In genomic region chr6:159762681-159763293, GRCh38 we compare ENCODE assay signal across 8 cellular contexts. TPM values are rescaled to one million over a fixed set of nuclear protein-coding genes. Genes with fewer than 3 reads are reported as not detected.
DNase-seq lines count a peak whose midpoint lies in the region; ATAC-seq and TF ChIP-seq lines count a peak whose summit lies in the region.

No MANE protein-coding gene starts in this region.

- peak overlapping the region; percentile 98 for H3K4me3 ChIP-seq in PC-9
- H3K4me3 ChIP-seq in lower lobe of right lung = peak overlapping the region; percentile 97
- H3K4me3 ChIP-seq in testis = peak overlapping the region; percentile 68 to 95

- TF ChIP-seq CTCF in PC-9 (conservative IDR thresholded peaks at IDR 0.05) (no peak), chondrocyte (IDR thresholded peaks at IDR 0.05) (no peak), lower lobe of right lung (IDR thresholded peaks at IDR 0.05) (no peak), testis (IDR thresholded peaks at IDR 0.05) (no peak)

- ATAC-seq in GM21786 (IDR thresholded peaks at IDR 0.05; ENCODE audit: unreplicated experiment) = peak; percentile 10
- ATAC-seq in lower lobe of right lung = peak; percentile 4 to 20

- H3K79me2 ChIP-seq in PC-9 (ENCODE audit: low read depth) = peaks cover 12% of the 10 kb centered on the region; the same call in 1 of the 2 replicates

- H3K4me2 ChIP-seq in PC-9 = peak overlapping the region; percentile 76

- H3K27ac ChIP-seq in PC-9 = no peak overlapping the region
- H3K27ac ChIP-seq in lower lobe of right lung = peak overlapping the region; percentile 98
- H3K27ac ChIP-seq in testis = peak overlapping the region; percentile 89 to 98

- intact Hi-C loops in PC-9 (cut with micrococcal nuclease; ENCODE audit: unreplicated experiment) = loop anchor here (1.0 to 2.0 kb wide), 3 partner anchors 26 to 69 kb away; partner anchors contain the start of genes SOD2, TCP1 and WTAP
- intact Hi-C loops in lower lobe of right lung (cut with DNase I) = no loop called here
- intact Hi-C loops in testis (cut with DNase I; ENCODE audit: low total_unique reads) = no loop called here

- WGBS in testis, 2 donors = 10 to 22% methylated on average over 7 to 16 of the region's 16 CpGs

- H2AFZ ChIP-seq in PC-9 = peak overlapping the region; percentile 94

- H3K9me3 Mint-ChIP-seq in chondrocyte (ENCODE audit: low read depth) = no peaks in the 10 kb centered on the region

- H3K27me3 Mint-ChIP-seq in chondrocyte (ENCODE audit: low read depth) = no peaks in the 10 kb centered on the region

- CTCF ChIA-PET in PC-9 (lab: Charles Lee) = no interaction called here

- H3K4me1 ChIP-seq in PC-9 (replicated peaks; ENCODE audit: insufficient read depth) (peaks cover 14% of the 10 kb centered on the region), lower lobe of right lung (peaks cover 15% of the 10 kb centered on the region), testis (peaks cover 15% of the 10 kb centered on the region)

- POLR2A ChIA-PET in PC-9 (lab: Charles Lee; ENCODE audit: unreplicated experiment) = interaction anchor here (0.6 kb wide), 1 partner anchor 24 kb away, joined by 5 read pairs; no protein-coding TSS in a partner anchor

- H3K36me3 Mint-ChIP-seq in chondrocyte (ENCODE audit: low read depth) = peaks cover 20% of the 10 kb centered on the region

- no peak for TF ChIP-seq POLR2A in testis (IDR thresholded peaks at IDR 0.05)

- no TSS peak for BruUV-seq in PC-9 (replicated peaks; lab: Mats Ljungman, UMichigan)

- H3K9me3 ChIP-seq in PC-9 (ENCODE audit: insufficient read depth, low read depth) (no peaks in the 10 kb centered on the region), lower lobe of right lung (no peaks in the 10 kb centered on the region), testis (no peaks in the 10 kb centered on the region)

- peaks cover 28% of the 10 kb centered on the region for H3F3A ChIP-seq in PC-9 (ENCODE audit: insufficient read depth, low read depth)

- H3K4me1 Mint-ChIP-seq in chondrocyte (ENCODE audit: low read depth) = peaks cover 38% of the 10 kb centered on the region

- peaks cover 4% of the 10 kb centered on the region; the same call in 1 of the 2 replicates for H4K20me1 ChIP-seq in PC-9 (ENCODE audit: insufficient read depth)

- H3K4me3 Mint-ChIP-seq in chondrocyte (ENCODE audit: unreplicated experiment) = peak overlapping the region; percentile 85

- H3K27me3 ChIP-seq in PC-9 (ENCODE audit: insufficient read depth, low read depth) = no peaks in the 10 kb centered on the region
- no peaks in the 10 kb centered on the region for H3K27me3 ChIP-seq in lower lobe of right lung (ENCODE audit: low read depth)
- H3K27me3 ChIP-seq in testis = no peaks in the 10 kb centered on the region

- DNase-seq in ELR (ENCODE audit: low read depth) = peak; percentile 9
- no peak for DNase-seq in PC-9
- DNase-seq in chondrocyte (ENCODE audit: low spot score) = no peak
- peak; percentile 52 for DNase-seq in lower lobe of right lung
- DNase-seq in testis = peak; percentile 62
- DNase-seq in NCI-H774 (lab: John Stamatoyannopoulos, UW) = no peak
- DNase-seq in kidney glomerular epithelial cell (lab: John Stamatoyannopoulos, UW) = no peak

- H3K36me3 ChIP-seq in PC-9 (ENCODE audit: low read depth) (peaks cover 6% of the 10 kb centered on the region), lower lobe of right lung (peaks cover 40% of the 10 kb centered on the region), testis (ENCODE audit: low read depth, missing control alignments) (no peaks in the 10 kb centered on the region)

- no peaks in the 10 kb centered on the region for H3K9me2 ChIP-seq in PC-9 (ENCODE audit: insufficient read depth)

- peak overlapping the region; percentile 98 for H3K27ac Mint-ChIP-seq in chondrocyte (ENCODE audit: unreplicated experiment)

RNA-seq across cellular contexts. Expression of gene ACAT2, which starts 0.9 kb away (rescaled TPM):
- total RNA-seq in PC-9 (2021) = 48.5 and 71.0 TPM in 2 replicates
- total RNA-seq in chondrocyte = 36.0 to 43.5 TPM (median 38.4 TPM) in 3 replicates
- 42.4 TPM for total RNA-seq in lower lobe of right lung
- 10 to 100 TPM; 15.8 to 17.1 TPM for total RNA-seq in testis
- polyA plus RNA-seq in testis (ENCODE audit: insufficient read depth, low read depth, low replicate concordance) = 45.9 TPM

RNA-seq across cellular contexts. Expression of gene TCP1, which starts 26.6 kb away (rescaled TPM):
- 159 and 166 TPM in 2 replicates for total RNA-seq in PC-9 (2021)
- total RNA-seq in chondrocyte = 169 to 200 TPM (median 175 TPM) in 3 replicates
- total RNA-seq in lower lobe of right lung = 112 TPM
- 100 to 1,000 TPM; 166 to 200 TPM for total RNA-seq in testis
- polyA plus RNA-seq in testis (ENCODE audit: insufficient read depth, low read depth, low replicate concordance) = 277 TPM

RNA-seq across cellular contexts. Expression of gene MRPL18, which starts 27.5 kb away (rescaled TPM):
- total RNA-seq in PC-9 (2021) (41.1 and 54.4 TPM in 2 replicates), chondrocyte (52.2 to 70.6 TPM (median 53.1 TPM) in 3 replicates), lower lobe of right lung (47.8 TPM), testis (10 to 100 TPM; 60.3 to 71.3 TPM)
- 73.9 TPM for polyA plus RNA-seq in testis (ENCODE audit: insufficient read depth, low read depth, low replicate concordance)

RNA-seq across cellular contexts. Expression of gene WTAP, which starts 35.5 kb away (rescaled TPM):
- total RNA-seq in PC-9 (2021) (44.7 and 46.5 TPM in 2 replicates), chondrocyte (65.0 to 72.3 TPM (median 65.9 TPM) in 3 replicates), lower lobe of right lung (78.4 TPM), testis (10 to 100 TPM; 88.0 to 91.2 TPM)
- polyA plus RNA-seq in testis (ENCODE audit: insufficient read depth, low read depth, low replicate concordance) = 76.7 TPM

RNA-seq across cellular contexts. Expression of gene PNLDC1, which starts 37.3 kb away (rescaled TPM):
- total RNA-seq in PC-9 (2021) (0.20 TPM in 1 of 2 replicates, not detected in the other), chondrocyte (not detected in 3 replicates), lower lobe of right lung (0.27 TPM), testis (10 to 100 TPM; 11.4 to 19.9 TPM)
- polyA plus RNA-seq in testis (ENCODE audit: insufficient read depth, low read depth, low replicate concordance) = 31.6 TPM

Comparison
In these comparisons a context has a peak if more than half of its experiments do, and no peak if none do; other contexts are left out.
1. DNase-seq: peak in ELR (single experiment), lower lobe of right lung (single experiment) and testis (single experiment); none in PC-9 (0 of 2), chondrocyte (single experiment), NCI-H774 (single experiment) and kidney glomerular epithelial cell (single experiment).
2. Peak in every context shown above with its lines, with median percentiles within 50 percentile points of each other: H3K4me3 ChIP-seq.